31 cellular contexts compared by ENCODE assay signal in the genomic region with DNA sequence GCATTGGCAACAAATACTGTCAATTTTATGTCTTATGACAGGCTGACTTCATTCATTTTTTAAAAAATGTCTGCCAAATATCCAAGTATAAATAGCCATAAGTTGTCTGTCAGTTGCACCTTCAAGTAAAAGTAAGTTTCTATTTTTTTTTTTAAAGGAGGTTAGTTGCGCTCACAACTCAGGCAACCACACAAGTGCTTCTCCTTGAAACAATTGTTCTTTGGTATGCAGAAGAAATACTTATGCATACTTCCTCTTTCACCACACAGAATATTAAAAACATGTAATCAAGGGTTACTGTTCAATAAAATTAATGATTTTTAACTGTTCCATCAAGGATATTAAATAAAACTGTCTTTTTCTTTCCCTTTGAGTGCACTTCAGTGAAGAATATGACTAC.
"Had no signal": no experiment of that assay in that cellular context is flagged by ENCODE, and none has a peak within 500 bp of the region (broad histone marks: within the 10 kb centered on the region; RNA-seq: fewer than 3 reads in every experiment).

No MANE protein-coding gene starts in this region.

- H3K27ac ChIP-seq: ascending aorta, body of pancreas, Peyer's patch, RWPE1, SJCRH30 had no signal

- H3K4me2 ChIP-seq: SK-N-SH had no signal

- H3K27me3 Mint-ChIP-seq: activated CD8-positive, alpha-beta memory T cell treated with anti-CD3 and anti-CD28 coated beads, Interleukin-2, amount 10 ng/mL, durations not matched to agents 7 days and 5 days; activated naive CD8-positive, alpha-beta T cell treated with anti-CD3 and anti-CD28 coated beads, Interleukin-2, amount 50 U/mL, for 24 hours; activated T-cell treated with anti-CD3 and anti-CD28 coated beads, Interleukin-2, amount 50 U/mL, for 24 hours had no signal

- H3K27ac Mint-ChIP-seq: activated CD8-positive, alpha-beta memory T cell treated with anti-CD3 and anti-CD28 coated beads, Interleukin-2, amount 10 ng/mL, durations not matched to agents 7 days and 5 days; activated naive CD4-positive, alpha-beta T cell treated with anti-CD3 and anti-CD28 coated beads, Interleukin-2, amount 50 U/mL, for 72 hours; activated naive CD8-positive, alpha-beta T cell treated with anti-CD3 and anti-CD28 coated beads, Interleukin-2, amount 50 U/mL, for 24 hours; activated T-cell treated with anti-CD3 and anti-CD28 coated beads, Interleukin-2, amount 50 U/mL, for 24 hours; T-helper 1 cell treated with Interleukin-12 subunit alpha and Interleukin-12 subunit beta and Interleukin-4 antibody, amounts not matched to agents 30 μg/mL and 1 μg/mL, for 36 hours; WTC11 had no signal

- H3K4me3 ChIP-seq: ascending aorta, body of pancreas, Peyer's patch, SJCRH30 had no signal

- ATAC-seq: activated CD8-positive, alpha-beta memory T cell treated with anti-CD3 and anti-CD28 coated beads, Interleukin-2, amount 10 ng/mL, durations not matched to agents 7 days and 5 days; activated naive CD4-positive, alpha-beta T cell treated with anti-CD3 and anti-CD28 coated beads, Interleukin-2, amount 50 U/mL, for 72 hours; activated naive CD8-positive, alpha-beta T cell treated with anti-CD3 and anti-CD28 coated beads, Interleukin-2, amount 50 U/mL, for 24 hours; body of pancreas; WTC11 had no signal

- DNase-seq: activated CD4-positive, alpha-beta T cell treated with anti-CD3 and anti-CD28 coated beads for 48 hours; activated CD4-positive, alpha-beta T cell treated with anti-CD3 and anti-CD28 coated beads, Interleukin-2, amount 50 U/mL, for 48 hours; activated CD4-positive, CD25-positive, alpha-beta regulatory T cell treated with anti-CD3 and anti-CD28 coated beads, Interleukin-2, amount 50 U/mL, for 72 hours; activated CD8-positive, alpha-beta memory T cell treated with anti-CD3 and anti-CD28 coated beads, Interleukin-2, amount 10 ng/mL, durations not matched to agents 7 days and 5 days; activated effector memory CD4-positive, alpha-beta T cell treated with anti-CD3 and anti-CD28 coated beads, Interleukin-2, amount 50 U/mL, for 16 hours; activated naive CD4-positive, alpha-beta T cell treated with Interleukin-2 at 50 U/mL for 16 hours; activated naive CD8-positive, alpha-beta T cell treated with anti-CD3 and anti-CD28 coated beads, Interleukin-2, amount 50 U/mL, for 24 hours; activated T-cell treated with anti-CD3 and anti-CD28 coated beads, Interleukin-2, amount 50 U/mL, for 24 hours; amniotic stem cell; body of pancreas; central memory CD4-positive, alpha-beta T cell; KG1; NCI-H1048; NCI-H1930; NCI-H2107; NCI-H2171 treated with DMSO at 0.1 percent for 48 hours; NCI-H345; NCI-H510A treated with DMSO at 0.1 percent for 48 hours; NCI-H69; NK-92 treated with Interleukin-12 subunit alpha and Interleukin-12 subunit beta, amount 100 ng/mL, for 24 hours; OCI-M1; Peyer's patch; Right ventricle myocardium superior; SJCRH30; SK-N-SH; SW 1271 had no signal

- H3K4me1 ChIP-seq: Peyer's patch, SJCRH30 had no signal

- H3K4me3 Mint-ChIP-seq: activated CD8-positive, alpha-beta memory T cell treated with anti-CD3 and anti-CD28 coated beads, Interleukin-2, amount 10 ng/mL, durations not matched to agents 7 days and 5 days; activated naive CD8-positive, alpha-beta T cell treated with anti-CD3 and anti-CD28 coated beads, Interleukin-2, amount 50 U/mL, for 24 hours; activated T-cell treated with anti-CD3 and anti-CD28 coated beads, Interleukin-2, amount 50 U/mL, for 24 hours; T-helper 1 cell treated with Interleukin-12 subunit alpha and Interleukin-12 subunit beta and Interleukin-4 antibody, amounts not matched to agents 30 μg/mL and 1 μg/mL, for 36 hours; WTC11 had no signal

- H3K27me3 ChIP-seq: ascending aorta, body of pancreas, Peyer's patch, SJCRH30 had no signal

- H3K36me3 ChIP-seq: ascending aorta, Peyer's patch, SJCRH30 had no signal

- H3K9me3 ChIP-seq: ascending aorta, body of pancreas, Peyer's patch, SJCRH30, SK-N-SH had no signal

- H3K9me2 ChIP-seq: SK-N-SH had no signal
